8 cellular contexts compared by ENCODE assay signal in genomic region chr5:74685979-74686631, GRCh38.
A peak's percentile ranks its signal among the peaks of the same experiment; 100 is the strongest.
DNase-seq lines count a peak whose midpoint lies in the region; ATAC-seq and TF ChIP-seq lines count a peak whose summit lies in the region.

No MANE protein-coding gene starts in this region.

- H3K4me1 ChIP-seq in iPS-18a (ENCODE audit: control insufficient read depth, low read depth, low read length), result no peaks in the 10 kb centered on the region

- TF ChIP-seq CTCF in AG04449 (IDR thresholded peaks at IDR 0.05; ENCODE audit: insufficient read depth, low read length, missing control alignments), result no peak

- peaks cover 18% of the 10 kb centered on the region for H3K36me3 ChIP-seq in iPS-18a (ENCODE audit: control insufficient read depth, low read depth, low read length)

- peak; percentile 56 for ATAC-seq in GM19043 (IDR thresholded peaks at IDR 0.05; ENCODE audit: low read depth, unreplicated experiment)
- ATAC-seq in HG03378 (IDR thresholded peaks at IDR 0.05; ENCODE audit: unreplicated experiment), result peak; percentile 73
- peak; percentile 17 for ATAC-seq in activated naive CD8-positive, alpha-beta T cell treated with anti-CD3 and anti-CD28 coated beads, Interleukin-2, amount 50 U/mL, for 24 hours

- peaks cover 7% of the 10 kb centered on the region for H3K36me3 Mint-ChIP-seq in activated naive CD8-positive, alpha-beta T cell treated with anti-CD3 and anti-CD28 coated beads, Interleukin-2, amount 50 U/mL, for 24 hours (ENCODE audit: low read depth)

- H3K4me1 Mint-ChIP-seq in activated naive CD8-positive, alpha-beta T cell treated with anti-CD3 and anti-CD28 coated beads, Interleukin-2, amount 50 U/mL, for 24 hours, result peaks cover 13% of the 10 kb centered on the region

- H3K27me3 ChIP-seq in iPS-18a (ENCODE audit: control insufficient read depth, insufficient read depth, low read length), result no peaks in the 10 kb centered on the region

- peak overlapping the region; percentile 65 for H3K9ac ChIP-seq in iPS-18a (ENCODE audit: low read length)

- H3K27me3 Mint-ChIP-seq in activated naive CD8-positive, alpha-beta T cell treated with anti-CD3 and anti-CD28 coated beads, Interleukin-2, amount 50 U/mL, for 24 hours, result no peaks in the 10 kb centered on the region

- peak overlapping the region; percentile 81 for H3K27ac Mint-ChIP-seq in activated naive CD8-positive, alpha-beta T cell treated with anti-CD3 and anti-CD28 coated beads, Interleukin-2, amount 50 U/mL, for 24 hours

- DNase-seq in AG04449 (ENCODE audit: low read depth, low spot score) (no peak), epidermal melanocyte (ENCODE audit: insufficient read length, low spot score) (no peak), NCI-H187 (lab: John Stamatoyannopoulos, UW) (no peak)
- DNase-seq in activated naive CD8-positive, alpha-beta T cell treated with anti-CD3 and anti-CD28 coated beads, Interleukin-2, amount 50 U/mL, for 24 hours, result peak; percentile 13
- DNase-seq in stimulated activated CD8-positive, alpha-beta memory T cell treated with anti-CD3 and anti-CD28 coated beads, Interleukin-4, amount 100 ng/mL, for 48 hours, result peak; percentile 28

- CTCF ChIA-PET in AG04449 (lab: Yijun Ruan, JAX), result interaction anchor here (0.6 to 2.2 kb wide), 5 partner anchors 8 to 233 kb away, joined by 3 to 10 read pairs (median 5); partner anchors contain the start of gene GFM2

- no peaks in the 10 kb centered on the region for H3K9me3 ChIP-seq in iPS-18a (ENCODE audit: control insufficient read depth, low read depth, low read length)

- peak overlapping the region; percentile 86 for H3K4me3 Mint-ChIP-seq in activated naive CD8-positive, alpha-beta T cell treated with anti-CD3 and anti-CD28 coated beads, Interleukin-2, amount 50 U/mL, for 24 hours

- no peak overlapping the region for H3K27ac ChIP-seq in iPS-18a (ENCODE audit: low read length)

- H3K9me3 Mint-ChIP-seq in activated naive CD8-positive, alpha-beta T cell treated with anti-CD3 and anti-CD28 coated beads, Interleukin-2, amount 50 U/mL, for 24 hours, result no peaks in the 10 kb centered on the region

- H3K4me3 ChIP-seq in AG04449 (ENCODE audit: low read depth, low read length) (peak overlapping the region; percentile 76), iPS-18a (ENCODE audit: low read length) (peak overlapping the region; percentile 74)

- POLR2A ChIA-PET in AG04449 (lab: Yijun Ruan, JAX), result interaction anchor here (0.5 kb wide), 1 partner anchor 848 kb away, joined by 4 read pairs; no protein-coding TSS in a partner anchor

Comparison
In these comparisons a context has a peak if more than half of its experiments do, and no peak if none do; other contexts are left out.
1. DNase-seq: peak in activated naive CD8-positive, alpha-beta T cell treated with anti-CD3 and anti-CD28 coated beads, Interleukin-2, amount 50 U/mL, for 24 hours (single experiment) and stimulated activated CD8-positive, alpha-beta memory T cell treated with anti-CD3 and anti-CD28 coated beads, Interleukin-4, amount 100 ng/mL, for 48 hours (single experiment); none in AG04449 (single experiment), epidermal melanocyte (single experiment) and NCI-H187 (0 of 2).
2. ATAC-seq: peak in every context shown above with its lines; median percentile 73 in HG03378; 56 in GM19043; 17 in activated naive CD8-positive, alpha-beta T cell treated with anti-CD3 and anti-CD28 coated beads, Interleukin-2, amount 50 U/mL, for 24 hours.